Comparison of ENCODE assay signal across 19 cellular contexts in the genomic region with DNA sequence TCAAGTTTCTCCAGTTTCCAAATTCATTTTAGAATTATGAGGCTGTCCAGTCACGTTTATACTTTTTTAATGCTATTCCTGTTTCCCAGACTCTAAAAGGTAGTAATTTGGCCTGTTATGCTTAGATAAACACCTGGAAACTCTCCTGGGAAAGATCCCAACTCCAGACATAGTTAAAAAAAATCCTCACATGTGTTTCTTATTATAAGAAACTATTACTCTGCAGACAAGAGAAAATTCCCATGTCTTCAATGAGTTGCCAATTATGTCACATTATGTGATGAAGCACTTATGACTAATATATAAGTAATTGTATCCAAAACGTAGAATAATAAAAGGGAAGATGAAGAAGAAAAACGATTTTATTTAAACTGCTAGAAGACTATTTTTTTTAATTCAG.
"Had no signal": no experiment of that assay in that cellular context is flagged by ENCODE, and none has a peak within 500 bp of the region (broad histone marks: within the 10 kb centered on the region; RNA-seq: fewer than 3 reads in every experiment).

No MANE protein-coding gene starts in this region.

- H3K4me1 Mint-ChIP-seq: activated CD4-positive, alpha-beta memory T cell treated with anti-CD3 and anti-CD28 coated beads, Interleukin-2, amount 10 ng/mL, durations not matched to agents 7 days and 5 days; activated CD4-positive, alpha-beta T cell treated with anti-CD3 and anti-CD28 coated beads for 36 hours; memory B cell; stimulated activated naive B cell treated with anti-CD40 and anti-IgM and Interleukin-4, amounts not matched to agents 10 μg/mL and 1 μg/mL and 100 μg/mL, for 72 hours; T-cell had no signal

- H3K9me3 Mint-ChIP-seq: activated CD4-positive, alpha-beta memory T cell treated with anti-CD3 and anti-CD28 coated beads, Interleukin-2, amount 10 ng/mL, durations not matched to agents 7 days and 5 days; activated naive CD8-positive, alpha-beta T cell treated with anti-CD3 and anti-CD28 coated beads for 36 hours; memory B cell; stimulated activated naive B cell treated with anti-CD40 and anti-IgM and Interleukin-4, amounts not matched to agents 10 μg/mL and 1 μg/mL and 100 μg/mL, for 72 hours; T-cell had no signal

- H3K4me3 ChIP-seq: spleen, transverse colon had no signal

- ATAC-seq: activated CD4-positive, alpha-beta T cell treated with anti-CD3 and anti-CD28 coated beads for 36 hours; left lobe of liver; sciatic nerve; stimulated activated naive B cell treated with anti-CD40 and anti-IgM and Interleukin-4, amounts not matched to agents 10 μg/mL and 1 μg/mL and 100 μg/mL, for 72 hours; T-cell had no signal

- H3K9me3 ChIP-seq: spleen, transverse colon had no signal

- H3K4me3 Mint-ChIP-seq: activated CD4-positive, alpha-beta memory T cell treated with anti-CD3 and anti-CD28 coated beads, Interleukin-2, amount 10 ng/mL, durations not matched to agents 7 days and 5 days; activated CD4-positive, alpha-beta T cell treated with anti-CD3 and anti-CD28 coated beads for 36 hours; activated naive CD8-positive, alpha-beta T cell treated with anti-CD3 and anti-CD28 coated beads for 36 hours; memory B cell; stimulated activated naive B cell treated with anti-CD40 and anti-IgM and Interleukin-4, amounts not matched to agents 10 μg/mL and 1 μg/mL and 100 μg/mL, for 72 hours; T-cell had no signal

- H3K36me3 ChIP-seq: spleen, transverse colon had no signal

- DNase-seq: activated CD4-positive, alpha-beta memory T cell treated with anti-CD3 and anti-CD28 coated beads, Interleukin-2, amount 10 ng/mL, durations not matched to agents 7 days and 5 days; activated CD4-positive, alpha-beta T cell treated with anti-CD3 and anti-CD28 coated beads for 36 hours; activated gamma-delta T cell; activated naive CD8-positive, alpha-beta T cell treated with anti-CD3 and anti-CD28 coated beads for 36 hours; activated T-cell treated with anti-CD3 and anti-CD28 coated beads, Interleukin-2, amount 50 U/mL, for 48 hours; cortex of kidney; effector memory CD4-positive, alpha-beta T cell; erythroblast; foreskin fibroblast; spleen; stimulated activated CD4-positive, alpha-beta T cell treated with anti-CD3 and anti-CD28 coated beads, Interleukin-1b, Interleukin-23, amount 100 ng/mL, for 48 hours; stimulated activated naive B cell treated with anti-CD40 and anti-IgM and Interleukin-4, amounts not matched to agents 10 μg/mL and 1 μg/mL and 100 μg/mL, for 72 hours; substantia nigra; T-cell; transverse colon had no signal

- H3K27ac ChIP-seq: spleen, transverse colon, VCaP had no signal

- H3K27me3 ChIP-seq: transverse colon had no signal

- H3K27ac Mint-ChIP-seq: activated CD4-positive, alpha-beta memory T cell treated with anti-CD3 and anti-CD28 coated beads, Interleukin-2, amount 10 ng/mL, durations not matched to agents 7 days and 5 days; activated CD4-positive, alpha-beta T cell treated with anti-CD3 and anti-CD28 coated beads for 36 hours; activated naive CD8-positive, alpha-beta T cell treated with anti-CD3 and anti-CD28 coated beads for 36 hours; memory B cell; stimulated activated naive B cell treated with anti-CD40 and anti-IgM and Interleukin-4, amounts not matched to agents 10 μg/mL and 1 μg/mL and 100 μg/mL, for 72 hours; T-cell had no signal

- H3K36me3 Mint-ChIP-seq: activated naive CD8-positive, alpha-beta T cell treated with anti-CD3 and anti-CD28 coated beads for 36 hours; memory B cell; stimulated activated naive B cell treated with anti-CD40 and anti-IgM and Interleukin-4, amounts not matched to agents 10 μg/mL and 1 μg/mL and 100 μg/mL, for 72 hours; T-cell had no signal

- H3K4me1 ChIP-seq: spleen, transverse colon had no signal
